In the genomic region with DNA sequence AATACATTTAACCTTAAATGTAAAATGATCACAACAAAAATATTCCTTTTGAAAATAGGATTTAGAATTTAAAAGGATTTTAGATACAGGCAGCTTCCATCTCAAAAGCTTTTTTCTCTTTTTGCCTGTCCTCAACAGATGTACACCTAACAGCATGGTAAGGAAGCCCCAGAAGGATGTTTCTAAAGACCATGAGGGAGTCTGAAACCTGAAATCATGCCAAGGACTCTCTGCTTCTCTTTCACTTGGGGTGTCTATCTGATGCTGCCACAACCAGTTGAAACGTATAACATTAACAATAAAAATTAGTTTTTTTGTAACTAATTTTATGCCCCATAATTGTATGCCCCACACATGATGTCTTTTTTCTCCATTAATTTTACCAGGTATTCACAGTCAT, we compare ENCODE assay signal across 12 cellular contexts. TPM values are rescaled to one million over a fixed set of nuclear protein-coding genes. Genes with fewer than 3 reads are reported as not detected.
DNase-seq lines count a peak whose midpoint lies in the region; ATAC-seq and TF ChIP-seq lines count a peak whose summit lies in the region.
"Had no signal": no experiment of that assay in that cellular context is flagged by ENCODE, and none has a peak within 500 bp of the region (broad histone marks: within the 10 kb centered on the region; RNA-seq: fewer than 3 reads in every experiment).

No MANE protein-coding gene starts in this region.

- H3K4me3 Mint-ChIP-seq in T-helper 17 cell = no peak overlapping the region
- no peak overlapping the region for H3K4me3 Mint-ChIP-seq in endothelial cell (ENCODE audit: unreplicated experiment)
- H3K4me3 Mint-ChIP-seq: central memory CD8-positive, alpha-beta T cell; stimulated activated naive CD8-positive, alpha-beta T cell treated with anti-CD3 and anti-CD28 coated beads, Interleukin-15, Interleukin-2, amounts not matched to agents 100 ng/mL and 50 ng/mL, for 24 hours had no signal

- H3K27ac Mint-ChIP-seq in T-helper 17 cell (peak overlapping the region; percentile 49), endothelial cell (ENCODE audit: unreplicated experiment) (no peak overlapping the region)
- H3K27ac Mint-ChIP-seq: stimulated activated naive CD8-positive, alpha-beta T cell treated with anti-CD3 and anti-CD28 coated beads, Interleukin-15, Interleukin-2, amounts not matched to agents 100 ng/mL and 50 ng/mL, for 24 hours had no signal

- peaks cover 16% of the 10 kb centered on the region for H3K4me1 ChIP-seq in psoas muscle

- TF ChIP-seq CTCF in psoas muscle (IDR thresholded peaks at IDR 0.05) (no peak), endothelial cell (IDR thresholded peaks at IDR 0.05; ENCODE audit: unreplicated experiment) (no peak)

- no peaks in the 10 kb centered on the region for H3K9me3 Mint-ChIP-seq in endothelial cell (ENCODE audit: unreplicated experiment)
- H3K9me3 Mint-ChIP-seq: central memory CD8-positive, alpha-beta T cell; stimulated activated naive CD8-positive, alpha-beta T cell treated with anti-CD3 and anti-CD28 coated beads, Interleukin-15, Interleukin-2, amounts not matched to agents 100 ng/mL and 50 ng/mL, for 24 hours had no signal

- H3K27me3 Mint-ChIP-seq in T-helper 17 cell = no peaks in the 10 kb centered on the region
- H3K27me3 Mint-ChIP-seq in endothelial cell (ENCODE audit: unreplicated experiment) = peaks cover under 1% of the 10 kb centered on the region
- H3K27me3 Mint-ChIP-seq: central memory CD8-positive, alpha-beta T cell had no signal

- peaks cover 11% of the 10 kb centered on the region for H3K4me1 Mint-ChIP-seq in T-helper 17 cell
- peaks cover 15% of the 10 kb centered on the region for H3K4me1 Mint-ChIP-seq in endothelial cell (ENCODE audit: unreplicated experiment)

- H3K9me3 ChIP-seq in T-helper 17 cell (ENCODE audit: control insufficient read depth, low read length, poor library complexity, severe bottlenecking) (no peaks in the 10 kb centered on the region), psoas muscle (no peaks in the 10 kb centered on the region)

- no peak for DNase-seq in T-helper 17 cell
- DNase-seq in psoas muscle = no peak
- no peak for DNase-seq in MV-4-11 (lab: John Stamatoyannopoulos, UW)
- no peak for DNase-seq in NCI-H1417 (lab: John Stamatoyannopoulos, UW)
- no peak for DNase-seq in D341Med (ENCODE audit: low spot score)
- DNase-seq in endothelial cell (ENCODE audit: low spot score) = no peak
- DNase-seq: activated CD4-positive, alpha-beta T cell treated with anti-CD3 and anti-CD28 coated beads, Interleukin-2, amount 50 U/mL, for 1 hour; NCI-H524 had no signal

- intact Hi-C loops in psoas muscle (cut with DNase I) = no loop called here

- no peak overlapping the region for H3K4me3 ChIP-seq in psoas muscle

- peak; percentile 54 for ATAC-seq in GM19351 (IDR thresholded peaks at IDR 0.05; ENCODE audit: unreplicated experiment)
- peak; percentile 43 for ATAC-seq in HG02884 (IDR thresholded peaks at IDR 0.05; ENCODE audit: unreplicated experiment)
- no peak for ATAC-seq in T-helper 17 cell
- no peak for ATAC-seq in psoas muscle

- H3K36me3 Mint-ChIP-seq in T-helper 17 cell (ENCODE audit: low read depth) (no peaks in the 10 kb centered on the region), endothelial cell (ENCODE audit: low read depth, unreplicated experiment) (no peaks in the 10 kb centered on the region)

- peak overlapping the region; percentile 75 for H3K27ac ChIP-seq in psoas muscle

- 71 to 74% (median 72%) methylated on average over 1 of the region's 1 CpG for WGBS in psoas muscle, 3 donors

- H3K36me3 ChIP-seq in psoas muscle (ENCODE audit: insufficient read depth in 1 of 2, low read depth in 1 of 2) = no peaks in the 10 kb centered on the region

- H3K27me3 ChIP-seq in psoas muscle (ENCODE audit: insufficient read depth in 3 of 3, low read length in 2 of 3) = no peaks in the 10 kb centered on the region

RNA-seq across cellular contexts. Expression of gene ZNF281, which starts 5.4 kb away (rescaled TPM):
- 10 to 100 TPM; 21.9 to 28.7 TPM for total RNA-seq in T-helper 17 cell
- 10 to 100 TPM; 10.4 to 14.0 (median 12.9) TPM for total RNA-seq in psoas muscle
- 1 to 10 TPM; 4.1 to 8.2 (median 4.7) TPM for polyA plus RNA-seq in psoas muscle
- 35.1 TPM for total RNA-seq in endothelial cell (ENCODE audit: unreplicated experiment)

Comparison
In these comparisons a context has a peak if more than half of its experiments do, and no peak if none do; other contexts are left out.
1. ATAC-seq: peak in GM19351 (single experiment) and HG02884 (single experiment); none in T-helper 17 cell (single experiment) and psoas muscle (0 of 4).